19 cellular contexts compared by ENCODE assay signal in genomic region chr12:32155911-32156585, GRCh38. TPM values are rescaled to one million over a fixed set of nuclear protein-coding genes. Genes with fewer than 3 reads are reported as not detected.
DNase-seq lines count a peak whose midpoint lies in the region; ATAC-seq, FAIRE-seq and TF ChIP-seq lines count a peak whose summit lies in the region.
"Had no signal": no experiment of that assay in that cellular context is flagged by ENCODE, and none has a peak within 500 bp of the region (broad histone marks: within the 10 kb centered on the region; RNA-seq: fewer than 3 reads in every experiment).

No MANE protein-coding gene starts in this region.

- no peak overlapping the region for H2AFZ ChIP-seq in PC-3 (ENCODE audit: low read length)

- H3K9me2 ChIP-seq in PC-3 (replicated peaks; ENCODE audit: low read length): no peaks in the 10 kb centered on the region

- H3K4me2 ChIP-seq in PC-3 (ENCODE audit: low read length): no peak overlapping the region
- H3K4me2 ChIP-seq: KMS-11 had no signal

- H3K9ac ChIP-seq in endodermal cell (ENCODE audit: extremely low read depth, low read length, poor library complexity, severe bottlenecking) (no peak overlapping the region), PC-3 (ENCODE audit: low read length) (no peak overlapping the region)
- H3K9ac ChIP-seq: KMS-11 had no signal

- CTCF ChIA-PET in PC-3 (lab: Charles Lee): no interaction called here

- TF ChIP-seq CTCF in D721Med (IDR thresholded peaks at IDR 0.05; ENCODE audit: insufficient read depth, missing control alignments) (no peak), endodermal cell (conservative IDR thresholded peaks at IDR 0.05) (no peak), PC-3 (conservative IDR thresholded peaks at IDR 0.05; ENCODE audit: low read depth, low read length) (no peak), lower leg skin (IDR thresholded peaks at IDR 0.05) (no peak)

- H3K27ac ChIP-seq in endodermal cell (ENCODE audit: low read depth, low read length): peak overlapping the region; percentile 73
- no peak overlapping the region for H3K27ac ChIP-seq in PC-3 (ENCODE audit: low read length)
- H3K27ac ChIP-seq: esophagus squamous epithelium, KMS-11, right atrium auricular region, suprapubic skin, VCaP had no signal

- POLR2A ChIA-PET in PC-3 (lab: Charles Lee; ENCODE audit: unreplicated experiment): no interaction called here

- DNase-seq in D721Med (ENCODE audit: insufficient read length, low spot score) (peak; percentile 43), HTR-8/SVneo (ENCODE audit: insufficient read length, low spot score) (peak; percentile 8), NCI-H69 (lab: John Stamatoyannopoulos, UW) (peak; percentile 100), endodermal cell (peak; percentile 61), PC-3 (no peak), lower leg skin (ENCODE audit: low spot score in 2 of 2) (no peak)
- no peak for DNase-seq in stimulated activated CD4-positive, alpha-beta T cell treated with anti-CD3 and anti-CD28 coated beads, Interleukin-4, amount 100 ng/mL, for 1 hour
- DNase-seq: activated effector memory CD4-positive, alpha-beta T cell treated with Interleukin-2 at 50 U/mL for 16 hours; anterior cingulate cortex; cortex of kidney; DMS153; esophagus squamous epithelium; kidney had no signal

- no TSS peak for BruUV-seq in PC-3 (replicated peaks; lab: Mats Ljungman, UMichigan)

- H3K27me3 Mint-ChIP-seq in endodermal cell (ENCODE audit: insufficient read depth): no peaks in the 10 kb centered on the region
- H3K27me3 Mint-ChIP-seq: B cell had no signal

- H3K79me2 ChIP-seq in PC-3 (ENCODE audit: low read length): no peaks in the 10 kb centered on the region

- H3K9me3 Mint-ChIP-seq in endodermal cell: no peaks in the 10 kb centered on the region

- ATAC-seq in PC-3 (no peak), GM21367 (IDR thresholded peaks at IDR 0.05; ENCODE audit: unreplicated experiment) (no peak)

- no peaks in the 10 kb centered on the region for H3K27me3 ChIP-seq in endodermal cell (ENCODE audit: control insufficient read depth, insufficient read depth, low read length, poor library complexity, severe bottlenecking)
- no peaks in the 10 kb centered on the region for H3K27me3 ChIP-seq in PC-3 (ENCODE audit: low read length)
- H3K27me3 ChIP-seq: esophagus squamous epithelium, right atrium auricular region, suprapubic skin had no signal

- no peaks in the 10 kb centered on the region for H3K9me3 ChIP-seq in endodermal cell (ENCODE audit: control insufficient read depth, low read length)
- no peaks in the 10 kb centered on the region for H3K9me3 ChIP-seq in PC-3 (ENCODE audit: low read length)
- H3K9me3 ChIP-seq: esophagus squamous epithelium, right atrium auricular region, suprapubic skin had no signal

- H3F3A ChIP-seq in PC-3 (ENCODE audit: low read length, unreplicated experiment): no peaks in the 10 kb centered on the region

- no peak overlapping the region for H3K4me3 ChIP-seq in endodermal cell (ENCODE audit: low read length)
- no peak overlapping the region for H3K4me3 ChIP-seq in PC-3 (ENCODE audit: low read length)
- H3K4me3 ChIP-seq in lower leg skin (ENCODE audit: low read depth, poor library complexity, severe bottlenecking): no peak overlapping the region
- H3K4me3 ChIP-seq: esophagus squamous epithelium, right atrium auricular region, suprapubic skin had no signal

- H3K4me3 Mint-ChIP-seq in endodermal cell: no peak overlapping the region
- H3K4me3 Mint-ChIP-seq: B cell had no signal

- peaks cover 38% of the 10 kb centered on the region for H3K4me1 Mint-ChIP-seq in endodermal cell
- H3K4me1 Mint-ChIP-seq: B cell had no signal

- FAIRE-seq in D721Med (lab: Jason Lieb, UNC): peak; percentile 83
- no peak for FAIRE-seq in HTR-8/SVneo (lab: Jason Lieb, UNC)
- FAIRE-seq: kidney had no signal

- no peak overlapping the region for H3K27ac Mint-ChIP-seq in endodermal cell
- H3K27ac Mint-ChIP-seq: B cell had no signal

- intact Hi-C loops in PC-3 (cut with micrococcal nuclease) (no loop called here), lower leg skin (cut with DNase I; ENCODE audit: low total_unique reads) (no loop called here)

- H3K36me3 ChIP-seq in endodermal cell (ENCODE audit: control insufficient read depth, insufficient read depth, low read length) (no peaks in the 10 kb centered on the region), PC-3 (ENCODE audit: low read depth, low read length) (no peaks in the 10 kb centered on the region)
- H3K36me3 ChIP-seq: esophagus squamous epithelium, right atrium auricular region, suprapubic skin had no signal

- H3K4me1 ChIP-seq in endodermal cell (ENCODE audit: control insufficient read depth, insufficient read depth, low read length) (peaks cover 6% of the 10 kb centered on the region), PC-3 (ENCODE audit: insufficient read depth, low read length) (no peaks in the 10 kb centered on the region)
- H3K4me1 ChIP-seq: esophagus squamous epithelium, right atrium auricular region, suprapubic skin had no signal

- H3K36me3 Mint-ChIP-seq in endodermal cell (ENCODE audit: low read depth): peaks cover 7% of the 10 kb centered on the region

- 74 to 75% methylated on average over 5 of the region's 5 CpGs for WGBS in endodermal cell (ENCODE audit: insufficient coverage in 1 of 2, insufficient read length in 1 of 2), 2 experiments
- WGBS in lower leg skin, 2 donors: 31 to 53% methylated on average over 5 of the region's 5 CpGs

- no peaks in the 10 kb centered on the region for H4K20me1 ChIP-seq in PC-3 (ENCODE audit: low read length)

- no peak for TF ChIP-seq POLR2A in lower leg skin (IDR thresholded peaks at IDR 0.05)

RNA-seq across cellular contexts. Expression of gene BICD1, which starts 49.4 kb away (rescaled TPM):
- 100 to 1,000 TPM in 1 of 2 donors, 10 to 100 TPM in 1; 56.0 to 101 TPM for total RNA-seq in endodermal cell
- polyA plus RNA-seq in endodermal cell (2013, experiment 1 of 2): 24.8 TPM
- 21.9 TPM for polyA plus RNA-seq in endodermal cell (2013, experiment 2 of 2)
- total RNA-seq in PC-3 (2014; rRNA removed): 9.2 and 15.7 TPM in 2 replicates
- total RNA-seq in lower leg skin: 1 to 10 TPM; 1.5 to 4.5 (median 2.4) TPM

Comparison
In these comparisons a context has a peak if more than half of its experiments do, and no peak if none do; other contexts are left out.
1. DNase-seq: peak in D721Med (single experiment), HTR-8/SVneo (single experiment), NCI-H69 (single experiment) and endodermal cell (single experiment); none in PC-3 (single experiment), stimulated activated CD4-positive, alpha-beta T cell treated with anti-CD3 and anti-CD28 coated beads, Interleukin-4, amount 100 ng/mL, for 1 hour (single experiment) and lower leg skin (0 of 2).